ENCODE assay signal across 16 cellular contexts in the genomic region with DNA sequence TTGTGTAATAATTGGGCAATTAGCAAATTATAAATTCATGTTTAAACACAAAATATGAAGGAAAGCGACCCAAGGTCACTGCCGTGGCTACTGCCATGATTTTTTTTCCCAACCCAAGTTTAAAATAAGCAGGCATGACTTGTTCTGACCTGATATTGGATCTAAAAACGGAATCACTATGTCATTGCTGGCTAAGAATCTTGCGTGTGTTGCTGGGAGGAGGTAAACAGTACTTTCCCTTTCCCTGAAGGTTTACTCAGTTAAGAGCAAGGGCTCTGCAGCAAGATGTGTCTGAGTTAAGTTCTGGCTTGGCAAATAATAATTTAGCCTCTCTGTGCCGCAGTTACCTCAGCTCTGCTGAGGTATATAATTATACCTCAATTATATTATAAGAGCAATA.
DNase-seq lines count a peak whose midpoint lies in the region; ATAC-seq and TF ChIP-seq lines count a peak whose summit lies in the region.
"Had no signal": no experiment of that assay in that cellular context is flagged by ENCODE, and none has a peak within 500 bp of the region (broad histone marks: within the 10 kb centered on the region; RNA-seq: fewer than 3 reads in every experiment).

No MANE protein-coding gene starts in this region.

- peaks cover 0 to 6% of the 10 kb centered on the region in 2 donors for H3K9me3 ChIP-seq in left lung
- H3K9me3 ChIP-seq in subcutaneous abdominal adipose tissue (ENCODE audit: control insufficient read depth in 5 of 5, low read length in 5 of 5), result no peaks in the 10 kb centered on the region
- no peaks in the 10 kb centered on the region for H3K9me3 ChIP-seq in osteoblast (ENCODE audit: low read depth, low read length)
- H3K9me3 ChIP-seq: SJCRH30 had no signal

- H3K36me3 Mint-ChIP-seq in activated CD4-positive, alpha-beta memory T cell treated with anti-CD3 and anti-CD28 coated beads for 36 hours, result peaks cover 20% of the 10 kb centered on the region

- POLR2A ChIA-PET in activated CD4-positive, alpha-beta memory T cell treated with anti-CD3 and anti-CD28 coated beads for 36 hours (lab: Charles Lee), result no interaction called here

- no peak overlapping the region for H3K4me3 Mint-ChIP-seq in activated CD4-positive, alpha-beta memory T cell treated with anti-CD3 and anti-CD28 coated beads for 36 hours
- H3K4me3 Mint-ChIP-seq: activated naive CD4-positive, alpha-beta T cell treated with anti-CD3 and anti-CD28 coated beads, Interleukin-2, amount 50 U/mL, for 24 hours; effector memory CD8-positive, alpha-beta T cell; memory B cell; stimulated activated naive CD8-positive, alpha-beta T cell treated with anti-CD3 and anti-CD28 coated beads, Interleukin-15, Interleukin-2, amounts not matched to agents 100 ng/mL and 50 ng/mL, for 24 hours had no signal

- H3K27ac Mint-ChIP-seq in activated CD4-positive, alpha-beta memory T cell treated with anti-CD3 and anti-CD28 coated beads for 36 hours, result no peak overlapping the region
- H3K27ac Mint-ChIP-seq: activated naive CD4-positive, alpha-beta T cell treated with anti-CD3 and anti-CD28 coated beads, Interleukin-2, amount 50 U/mL, for 24 hours; effector memory CD8-positive, alpha-beta T cell; memory B cell; stimulated activated naive CD8-positive, alpha-beta T cell treated with anti-CD3 and anti-CD28 coated beads, Interleukin-15, Interleukin-2, amounts not matched to agents 100 ng/mL and 50 ng/mL, for 24 hours had no signal

- ATAC-seq in left lung, result peak; percentile 46
- ATAC-seq: effector memory CD8-positive, alpha-beta T cell had no signal

- no peak overlapping the region for H2AFZ ChIP-seq in osteoblast (ENCODE audit: low read length)

- H3K4me2 ChIP-seq in osteoblast (ENCODE audit: insufficient read depth, low read length), result no peak overlapping the region
- H3K4me2 ChIP-seq: BLaER1 treated with 17β-estradiol and CSF1 and Interleukin-3, amounts not matched to agents 10 nM and 100 nM had no signal

- H3K4me1 ChIP-seq in left lung, result no peaks in the 10 kb centered on the region
- H3K4me1 ChIP-seq in subcutaneous abdominal adipose tissue (ENCODE audit: control insufficient read depth in 5 of 5, insufficient read depth in 5 of 5, low read length in 5 of 5), result peaks cover 0 to 21% (median 13%) of the 10 kb centered on the region in 5 donors
- H3K4me1 ChIP-seq in osteoblast (ENCODE audit: insufficient read depth, low read length), result no peaks in the 10 kb centered on the region
- H3K4me1 ChIP-seq: SJCRH30 had no signal

- no peaks in the 10 kb centered on the region for H3K79me2 ChIP-seq in osteoblast (ENCODE audit: insufficient read depth, low read length)

- no peaks in the 10 kb centered on the region for H3K4me1 Mint-ChIP-seq in activated CD4-positive, alpha-beta memory T cell treated with anti-CD3 and anti-CD28 coated beads for 36 hours (ENCODE audit: low read depth)
- H3K4me1 Mint-ChIP-seq: activated naive CD4-positive, alpha-beta T cell treated with anti-CD3 and anti-CD28 coated beads, Interleukin-2, amount 50 U/mL, for 24 hours; memory B cell had no signal

- no peak overlapping the region for H3K9ac ChIP-seq in subcutaneous abdominal adipose tissue (ENCODE audit: low read length in 5 of 5)
- H3K9ac ChIP-seq: BLaER1 treated with 17β-estradiol and CSF1 and Interleukin-3, amounts not matched to agents 10 nM and 100 nM had no signal

- no peaks in the 10 kb centered on the region for H3K27me3 Mint-ChIP-seq in activated CD4-positive, alpha-beta memory T cell treated with anti-CD3 and anti-CD28 coated beads for 36 hours
- H3K27me3 Mint-ChIP-seq: activated naive CD4-positive, alpha-beta T cell treated with anti-CD3 and anti-CD28 coated beads, Interleukin-2, amount 50 U/mL, for 24 hours; effector memory CD8-positive, alpha-beta T cell; memory B cell; stimulated activated naive CD8-positive, alpha-beta T cell treated with anti-CD3 and anti-CD28 coated beads, Interleukin-15, Interleukin-2, amounts not matched to agents 100 ng/mL and 50 ng/mL, for 24 hours had no signal

- H3K36me3 ChIP-seq in left lung (no peaks in the 10 kb centered on the region), subcutaneous abdominal adipose tissue (ENCODE audit: control insufficient read depth in 5 of 5, insufficient read depth in 5 of 5, low read length in 5 of 5) (no peaks in the 10 kb centered on the region), osteoblast (ENCODE audit: insufficient read depth, low read length) (no peaks in the 10 kb centered on the region)
- H3K36me3 ChIP-seq: BLaER1 treated with 17β-estradiol and CSF1 and Interleukin-3, amounts not matched to agents 10 nM and 100 nM; SJCRH30 had no signal

- no peaks in the 10 kb centered on the region for H4K20me1 ChIP-seq in osteoblast (ENCODE audit: insufficient read depth, low read length)
- H4K20me1 ChIP-seq: BLaER1 treated with 17β-estradiol and CSF1 and Interleukin-3, amounts not matched to agents 10 nM and 100 nM had no signal

- peak overlapping the region; percentile 21 for H3K27ac ChIP-seq in cingulate gyrus (ENCODE audit: low read depth, low read length)
- peak overlapping the region in 1 of 2 donors; percentile 15 for H3K27ac ChIP-seq in left lung
- peak overlapping the region; percentile 59 for H3K27ac ChIP-seq in subcutaneous abdominal adipose tissue (ENCODE audit: low read depth, low read length)
- H3K27ac ChIP-seq in osteoblast (ENCODE audit: low read depth, low read length), result no peak overlapping the region
- H3K27ac ChIP-seq: BLaER1 treated with 17β-estradiol and CSF1 and Interleukin-3, amounts not matched to agents 10 nM and 100 nM; SJCRH30 had no signal

- intact Hi-C loops in left lung (cut with DNase I), result no loop called here
- intact Hi-C loops in activated CD4-positive, alpha-beta memory T cell treated with anti-CD3 and anti-CD28 coated beads for 36 hours (cut with micrococcal nuclease), result no loop called here

- H3K4me3 ChIP-seq in left lung (no peak overlapping the region), subcutaneous abdominal adipose tissue (ENCODE audit: low read depth in 1 of 5, low read length in 5 of 5) (no peak overlapping the region), osteoblast (ENCODE audit: insufficient read depth, low read length) (no peak overlapping the region)
- H3K4me3 ChIP-seq: BLaER1 treated with 17β-estradiol and CSF1 and Interleukin-3, amounts not matched to agents 10 nM and 100 nM; SJCRH30 had no signal

- CTCF ChIA-PET in activated CD4-positive, alpha-beta memory T cell treated with anti-CD3 and anti-CD28 coated beads for 36 hours (lab: Charles Lee), result interaction anchor here (0.7 to 1.7 kb wide), 4 partner anchors 13 to 275 kb away, joined by 3 to 5 read pairs (median 4); no protein-coding TSS in a partner anchor

- DNase-seq in NCI-H2227 (lab: John Stamatoyannopoulos, UW; ENCODE audit: unreplicated experiment) (peak; percentile 69), left lung (no peak), MV-4-11 (lab: John Stamatoyannopoulos, UW) (no peak), osteoblast (ENCODE audit: insufficient read length, low spot score, missing footprints) (no peak), hypothalamus (lab: John Stamatoyannopoulos, UW) (no peak)
- DNase-seq in activated CD4-positive, alpha-beta memory T cell treated with anti-CD3 and anti-CD28 coated beads for 36 hours, result no peak
- DNase-seq: effector memory CD8-positive, alpha-beta T cell; NCI-H774; posterior cingulate gyrus; SJCRH30 had no signal

- H3K9me3 Mint-ChIP-seq in activated CD4-positive, alpha-beta memory T cell treated with anti-CD3 and anti-CD28 coated beads for 36 hours, result peaks cover 4% of the 10 kb centered on the region
- H3K9me3 Mint-ChIP-seq: activated naive CD4-positive, alpha-beta T cell treated with anti-CD3 and anti-CD28 coated beads, Interleukin-2, amount 50 U/mL, for 24 hours; effector memory CD8-positive, alpha-beta T cell; stimulated activated naive CD8-positive, alpha-beta T cell treated with anti-CD3 and anti-CD28 coated beads, Interleukin-15, Interleukin-2, amounts not matched to agents 100 ng/mL and 50 ng/mL, for 24 hours had no signal

- H3K27me3 ChIP-seq in left lung, result no peaks in the 10 kb centered on the region
- no peaks in the 10 kb centered on the region for H3K27me3 ChIP-seq in subcutaneous abdominal adipose tissue (ENCODE audit: control insufficient read depth in 5 of 5, insufficient read depth in 4 of 5, low read length in 5 of 5)
- no peaks in the 10 kb centered on the region for H3K27me3 ChIP-seq in osteoblast (ENCODE audit: insufficient read depth, low read length)
- H3K27me3 ChIP-seq: BLaER1 treated with 17β-estradiol and CSF1 and Interleukin-3, amounts not matched to agents 10 nM and 100 nM; SJCRH30 had no signal

- TF ChIP-seq CTCF in left lung (IDR thresholded peaks at IDR 0.05), result no peak
- no peak for TF ChIP-seq CTCF in osteoblast (IDR thresholded peaks at IDR 0.05; ENCODE audit: extremely low read depth, low read depth, low read length)
